In the genomic region with DNA sequence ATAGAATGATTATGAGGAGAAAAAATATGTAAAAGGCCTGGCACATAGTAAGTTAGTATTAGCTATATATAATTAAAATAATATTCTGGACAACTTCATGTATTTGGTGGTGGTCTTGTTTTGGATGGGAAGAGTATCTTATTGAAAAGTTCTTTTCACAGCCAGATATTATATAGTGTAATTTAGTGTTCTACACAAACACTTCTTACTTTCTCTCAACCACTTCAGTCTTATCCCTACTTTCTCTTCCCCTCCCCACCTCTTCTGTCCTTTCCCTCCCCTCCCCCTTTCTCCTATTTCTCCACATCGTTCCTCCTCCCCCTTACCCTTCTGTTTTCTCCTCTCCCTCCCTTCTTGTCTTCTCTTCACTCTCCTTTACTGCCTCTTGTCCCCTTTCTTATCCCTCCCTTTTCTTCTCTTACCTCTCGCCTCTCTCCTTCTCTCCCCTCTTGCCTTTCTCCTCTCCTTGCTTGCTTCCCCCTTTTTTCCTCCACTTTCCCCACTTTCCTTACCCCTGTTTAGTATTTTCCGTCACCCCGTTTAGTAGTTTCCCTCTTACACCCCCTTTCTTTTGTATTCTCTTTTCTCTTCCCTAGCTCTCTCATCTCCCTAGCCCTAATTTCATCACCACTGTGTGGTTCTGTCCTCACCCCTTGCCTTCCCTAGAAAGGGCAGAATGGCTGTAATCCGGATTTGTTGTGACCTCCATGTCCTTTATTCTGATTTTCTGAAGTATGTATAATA, we compare ENCODE assay signal across 10 cellular contexts.
DNase-seq lines count a peak whose midpoint lies in the region; ATAC-seq and TF ChIP-seq lines count a peak whose summit lies in the region.
"Had no signal": no experiment of that assay in that cellular context is flagged by ENCODE, and none has a peak within 500 bp of the region (broad histone marks: within the 10 kb centered on the region; RNA-seq: fewer than 3 reads in every experiment).

No MANE protein-coding gene starts in this region.

- CTCF ChIA-PET in GM10248 (lab: Yijun Ruan, JAX): interaction anchor here (1.1 to 1.4 kb wide), 2 partner anchors 13 to 14 kb away, joined by 3 to 7 read pairs; no protein-coding TSS in a partner anchor

- H4K91ac ChIP-seq in mesenchymal stem cell (ENCODE audit: low read length): no peak overlapping the region

- no peak overlapping the region for H2BK5ac ChIP-seq in mesenchymal stem cell (ENCODE audit: low read depth, low read length, poor library complexity, severe bottlenecking)

- TF ChIP-seq POLR2A in lower leg skin (IDR thresholded peaks at IDR 0.05): no peak

- peaks cover 2 to 22% (median 16%) of the 10 kb centered on the region in 11 experiments; a peak in 21 of 22 replicates for H3K9me3 ChIP-seq in BLaER1 treated with 17β-estradiol and CSF1 and Interleukin-3, amounts not matched to agents 10 nM and 100 nM (replicated peaks in 1 of 11)
- H3K9me3 ChIP-seq in Karpas-422 (ENCODE audit: low read length) (no peaks in the 10 kb centered on the region), mesenchymal stem cell (ENCODE audit: control insufficient read depth, low read length) (no peaks in the 10 kb centered on the region)

- H3K4me3 Mint-ChIP-seq in central memory CD8-positive, alpha-beta T cell: peak overlapping the region; percentile 30
- H3K4me3 Mint-ChIP-seq: activated B cell treated with CpG ODN at 0.5 μM for 24 hours had no signal

- no peak overlapping the region for H3K23ac ChIP-seq in mesenchymal stem cell (ENCODE audit: low read length in 2 of 2)

- H3K9me2 ChIP-seq in Karpas-422 (replicated peaks; ENCODE audit: insufficient read depth, low read length): 0 out of 2 replicates have a peak, but pooled peaks cover 8% of the 10 kb centered on the region

- no peak overlapping the region for H3K18ac ChIP-seq in mesenchymal stem cell (ENCODE audit: low read depth in 1 of 2, low read length in 2 of 2)

- H3K27me3 ChIP-seq in BLaER1 treated with 17β-estradiol and CSF1 and Interleukin-3, amounts not matched to agents 10 nM and 100 nM: no peaks in the 10 kb centered on the region
- no peaks in the 10 kb centered on the region for H3K27me3 ChIP-seq in Karpas-422 (ENCODE audit: low read length)
- no peaks in the 10 kb centered on the region for H3K27me3 ChIP-seq in mesenchymal stem cell (ENCODE audit: control insufficient read depth in 1 of 2, insufficient read depth in 1 of 2, low read length in 2 of 2)

- peak overlapping the region; percentile 2 to 87 (median 40); a peak in 18 of 22 replicates for H3K4me2 ChIP-seq in BLaER1 treated with 17β-estradiol and CSF1 and Interleukin-3, amounts not matched to agents 10 nM and 100 nM
- peak overlapping the region; percentile 93 for H3K4me2 ChIP-seq in Karpas-422 (ENCODE audit: low read depth, low read length, poor library complexity, severe bottlenecking)
- peak overlapping the region; percentile 58 for H3K4me2 ChIP-seq in mesenchymal stem cell (ENCODE audit: low read length, poor library complexity, severe bottlenecking)

- no peaks in the 10 kb centered on the region for H3K9me3 Mint-ChIP-seq in central memory CD8-positive, alpha-beta T cell
- H3K9me3 Mint-ChIP-seq: activated B cell treated with CpG ODN at 0.5 μM for 24 hours had no signal

- DNase-seq in Karpas-422: peak; percentile 34
- DNase-seq in central memory CD8-positive, alpha-beta T cell (ENCODE audit: low spot score in 2 of 2): no peak
- peak; percentile 19 for DNase-seq in mesenchymal stem cell
- no peak for DNase-seq in AG08395 (ENCODE audit: low spot score)
- no peak for DNase-seq in GM10248 (ENCODE audit: extremely low spot score)
- DNase-seq in lower leg skin (ENCODE audit: low spot score in 2 of 2): no peak
- DNase-seq: activated B cell treated with CpG ODN at 0.5 μM for 24 hours, cerebellar nuclear complex had no signal

- no peak overlapping the region for H2AK5ac ChIP-seq in mesenchymal stem cell (ENCODE audit: low read length, severe bottlenecking)

- intact Hi-C loops in lower leg skin (cut with DNase I; ENCODE audit: low total_unique reads): no loop called here

- peaks cover 32 to 36% (median 36%) of the 10 kb centered on the region in 11 experiments for H3K36me3 ChIP-seq in BLaER1 treated with 17β-estradiol and CSF1 and Interleukin-3, amounts not matched to agents 10 nM and 100 nM
- peaks cover 35% of the 10 kb centered on the region for H3K36me3 ChIP-seq in Karpas-422 (ENCODE audit: insufficient read depth, low read length)
- H3K36me3 ChIP-seq in mesenchymal stem cell (ENCODE audit: control insufficient read depth in 1 of 2, insufficient read depth in 2 of 2, low read depth in 1 of 2, low read length in 2 of 2): peaks cover 0 to 29% of the 10 kb centered on the region in 2 experiments

- peak overlapping the region; percentile 36 for H3K27ac Mint-ChIP-seq in central memory CD8-positive, alpha-beta T cell (ENCODE audit: low read depth)
- H3K27ac Mint-ChIP-seq: activated B cell treated with CpG ODN at 0.5 μM for 24 hours had no signal

- 46% methylated on average over 4 of the region's 5 CpGs for WGBS in mesenchymal stem cell
- WGBS in lower leg skin, 2 donors: 54 to 57% methylated on average over 5 of the region's 5 CpGs

- peaks cover 9% of the 10 kb centered on the region for H3K79me1 ChIP-seq in mesenchymal stem cell (replicated peaks; ENCODE audit: low read length, poor library complexity, severe bottlenecking)

- no peaks in the 10 kb centered on the region for H3K27me3 Mint-ChIP-seq in central memory CD8-positive, alpha-beta T cell
- H3K27me3 Mint-ChIP-seq: activated B cell treated with CpG ODN at 0.5 μM for 24 hours had no signal

- TF ChIP-seq CTCF in GM10248 (IDR thresholded peaks at IDR 0.05; ENCODE audit: control extremely low read depth, extremely low read depth, low read depth, missing control alignments) (no peak), lower leg skin (IDR thresholded peaks at IDR 0.05) (no peak)

- peaks cover 73% of the 10 kb centered on the region for H3K79me2 ChIP-seq in Karpas-422 (ENCODE audit: low read length)

- no peak for ATAC-seq in central memory CD8-positive, alpha-beta T cell (replicated peaks; ENCODE audit: extremely low read depth, poor library complexity, severe bottlenecking)
- no peak for ATAC-seq in GM21723 (IDR thresholded peaks at IDR 0.05; ENCODE audit: unreplicated experiment)

- H2BK120ac ChIP-seq in mesenchymal stem cell (ENCODE audit: low read depth, low read length): peak overlapping the region; percentile 34

- H3K4me1 Mint-ChIP-seq in central memory CD8-positive, alpha-beta T cell: peaks cover 16% of the 10 kb centered on the region

- H4K8ac ChIP-seq in mesenchymal stem cell (ENCODE audit: low read length): no peak overlapping the region

- no peak overlapping the region for H2AFZ ChIP-seq in Karpas-422 (ENCODE audit: low read length)
- H2AFZ ChIP-seq in mesenchymal stem cell (ENCODE audit: low read depth, low read length): no peak overlapping the region

- no peak overlapping the region for H2BK15ac ChIP-seq in mesenchymal stem cell (ENCODE audit: low read depth, poor library complexity, severe bottlenecking)

- H4K20me1 ChIP-seq in BLaER1 treated with 17β-estradiol and CSF1 and Interleukin-3, amounts not matched to agents 10 nM and 100 nM: no peaks in the 10 kb centered on the region
- no peaks in the 10 kb centered on the region for H4K20me1 ChIP-seq in Karpas-422 (ENCODE audit: insufficient read depth, low read depth, low read length)

- peak overlapping the region in 2 of 11 experiments; percentile 3 to 33; a peak in 4 of 22 replicates for H3K9ac ChIP-seq in BLaER1 treated with 17β-estradiol and CSF1 and Interleukin-3, amounts not matched to agents 10 nM and 100 nM
- H3K9ac ChIP-seq in Karpas-422 (ENCODE audit: low read length) (0 out of 2 replicates have a peak overlapping the region, but pooled peaks have one; percentile 22), mesenchymal stem cell (ENCODE audit: low read length) (peak overlapping the region; percentile 81)

- POLR2A ChIA-PET in GM10248 (lab: Yijun Ruan, JAX): no interaction called here

- peaks cover 16 to 55% (median 32%) of the 10 kb centered on the region in 10 experiments for H3K4me1 ChIP-seq in BLaER1 treated with 17β-estradiol and CSF1 and Interleukin-3, amounts not matched to agents 10 nM and 100 nM
- H3K4me1 ChIP-seq in Karpas-422 (ENCODE audit: low read length): peaks cover 38% of the 10 kb centered on the region
- no peaks in the 10 kb centered on the region for H3K4me1 ChIP-seq in mesenchymal stem cell (ENCODE audit: control insufficient read depth, insufficient read depth, low read depth, low read length)

- peak overlapping the region in 9 of 11 experiments; percentile 1 to 57 (median 48); a peak in 7 of 22 replicates for H3K27ac ChIP-seq in BLaER1 treated with 17β-estradiol and CSF1 and Interleukin-3, amounts not matched to agents 10 nM and 100 nM
- no peak overlapping the region for H3K27ac ChIP-seq in Karpas-422 (ENCODE audit: low read length)
- peak overlapping the region; percentile 6 for H3K27ac ChIP-seq in mesenchymal stem cell (ENCODE audit: low read length, poor library complexity, severe bottlenecking)

- no peak overlapping the region for H3K14ac ChIP-seq in mesenchymal stem cell (ENCODE audit: low read length in 2 of 2)

- H3K4ac ChIP-seq in mesenchymal stem cell (ENCODE audit: low read depth in 1 of 2, low read length in 2 of 2): no peak overlapping the region

- H3K36me3 Mint-ChIP-seq in central memory CD8-positive, alpha-beta T cell (ENCODE audit: insufficient read depth): peaks cover 14% of the 10 kb centered on the region

- H3K4me3 ChIP-seq in BLaER1 treated with 17β-estradiol and CSF1 and Interleukin-3, amounts not matched to agents 10 nM and 100 nM: no peak overlapping the region
- H3K4me3 ChIP-seq in Karpas-422 (ENCODE audit: low read length) (peak overlapping the region; percentile 36; the same call in 1 of the 2 replicates), mesenchymal stem cell (ENCODE audit: insufficient read depth in 1 of 2, low read depth in 1 of 2, low read length in 2 of 2) (peak overlapping the region in 1 of 2 experiments; percentile 24), lower leg skin (ENCODE audit: low read depth, poor library complexity, severe bottlenecking) (no peak overlapping the region)

- H2BK12ac ChIP-seq in mesenchymal stem cell (ENCODE audit: low read length in 2 of 2): no peak overlapping the region

Comparison
In these comparisons a context has a peak if more than half of its experiments do, and no peak if none do; other contexts are left out.
1. H3K4me2 ChIP-seq: peak in every context shown above with its lines; median percentile 93 in Karpas-422; 58 in mesenchymal stem cell; 40 in BLaER1 treated with 17β-estradiol and CSF1 and Interleukin-3, amounts not matched to agents 10 nM and 100 nM.
2. DNase-seq: peak in Karpas-422 (single experiment) and mesenchymal stem cell (single experiment); none in central memory CD8-positive, alpha-beta T cell (0 of 2), AG08395 (single experiment), GM10248 (single experiment) and lower leg skin (0 of 2).